ENCODE assay signal across 16 cellular contexts in genomic region chr16:55499281-55499680, GRCh38. TPM values are rescaled to one million over a fixed set of nuclear protein-coding genes. Genes with fewer than 3 reads are reported as not detected.
A peak's percentile ranks its signal among the peaks of the same experiment; 100 is the strongest.
DNase-seq lines count a peak whose midpoint lies in the region; ATAC-seq, FAIRE-seq and TF ChIP-seq lines count a peak whose summit lies in the region.
"Had no signal": no experiment of that assay in that cellular context is flagged by ENCODE, and none has a peak within 500 bp of the region (broad histone marks: within the 10 kb centered on the region; RNA-seq: fewer than 3 reads in every experiment).

No MANE protein-coding gene starts in this region.

- no peaks in the 10 kb centered on the region for H3K9me3 Mint-ChIP-seq in Calu3 (ENCODE audit: low read depth, unreplicated experiment)

- H3K79me1 ChIP-seq in trophoblast cell (ENCODE audit: low read length), result peaks cover 49% of the 10 kb centered on the region

- H3K79me2 ChIP-seq in endothelial cell of umbilical vein (ENCODE audit: control insufficient read depth, insufficient read depth, low read length) (no peaks in the 10 kb centered on the region), trophoblast cell (ENCODE audit: control insufficient read depth, insufficient read depth, low read length, poor library complexity) (peaks cover 6% of the 10 kb centered on the region)

- no peak for TF ChIP-seq CTCF in Calu3 (IDR thresholded peaks at IDR 0.05; ENCODE audit: unreplicated experiment)
- TF ChIP-seq CTCF in endothelial cell of umbilical vein (IDR thresholded peaks at IDR 0.05; ENCODE audit: extremely low read depth in 1 of 2, insufficient read depth in 1 of 2, low read depth in 1 of 2, low read length in 2 of 2), result no peak
- no peak for TF ChIP-seq CTCF in stomach (IDR thresholded peaks at IDR 0.05)

- H3K27ac ChIP-seq in SJCRH30 (peak overlapping the region; percentile 61), endothelial cell of umbilical vein (ENCODE audit: insufficient read depth, low read depth, low read length) (peak overlapping the region; percentile 95), trophoblast cell (ENCODE audit: low read depth, low read length) (peak overlapping the region; percentile 99), stomach (no peak overlapping the region)

- H3K27ac Mint-ChIP-seq in Calu3 (ENCODE audit: unreplicated experiment), result peak overlapping the region; percentile 1

- no peak for DNase-seq in Calu3
- no peak for DNase-seq in SJCRH30
- peak; percentile 24 for DNase-seq in endothelial cell of umbilical vein (ENCODE audit: low read depth, low spot score)
- no peak for DNase-seq in trophoblast cell
- DNase-seq in activated T-cell treated with anti-CD3 and anti-CD28 coated beads, Interleukin-2, amount 50 U/mL, for 1 hour, result no peak
- no peak for DNase-seq in NCI-H1092 (lab: John Stamatoyannopoulos, UW)
- DNase-seq in stomach, result no peak
- DNase-seq: activated gamma-delta T cell; effector CD8-positive, alpha-beta T cell; NCI-H2107; NCI-H526 treated with DMSO at 0.1 percent for 48 hours; upper lobe of left lung had no signal

- H3K4me2 ChIP-seq in endothelial cell of umbilical vein (ENCODE audit: insufficient read depth, low read length), result peak overlapping the region; percentile 43
- peak overlapping the region; percentile 10 for H3K4me2 ChIP-seq in trophoblast cell (ENCODE audit: low read length)

- H3K9me3 ChIP-seq in SJCRH30 (replicated peaks) (no peaks in the 10 kb centered on the region), endothelial cell of umbilical vein (replicated peaks; ENCODE audit: control insufficient read depth, insufficient read depth, low read length) (no peaks in the 10 kb centered on the region), trophoblast cell (ENCODE audit: insufficient read depth, low read depth, low read length) (no peaks in the 10 kb centered on the region), stomach (no peaks in the 10 kb centered on the region)
- H3K9me3 ChIP-seq: sigmoid colon, upper lobe of left lung had no signal

- no peaks in the 10 kb centered on the region for H3K27me3 Mint-ChIP-seq in Calu3 (ENCODE audit: unreplicated experiment)

- intact Hi-C loops in Calu3 (cut with micrococcal nuclease; ENCODE audit: unreplicated experiment) (no loop called here), endothelial cell of umbilical vein (cut with micrococcal nuclease) (no loop called here), stomach (cut with DNase I; ENCODE audit: low total_unique reads) (no loop called here)

- H3K27me3 ChIP-seq in SJCRH30, result no peaks in the 10 kb centered on the region
- no peaks in the 10 kb centered on the region for H3K27me3 ChIP-seq in endothelial cell of umbilical vein (ENCODE audit: control insufficient read depth in 2 of 2, insufficient read depth in 2 of 2, low read length in 2 of 2)
- H3K27me3 ChIP-seq in trophoblast cell (ENCODE audit: insufficient read depth, low read length), result no peaks in the 10 kb centered on the region
- H3K27me3 ChIP-seq in stomach, result no peaks in the 10 kb centered on the region
- H3K27me3 ChIP-seq: sigmoid colon, upper lobe of left lung had no signal

- TF ChIP-seq POLR2A in endothelial cell of umbilical vein (IDR thresholded peaks at IDR 0.05; ENCODE audit: low read depth, low read length), result no peak
- TF ChIP-seq POLR2A in stomach (IDR thresholded peaks at IDR 0.05), result no peak

- H3K4me1 Mint-ChIP-seq in Calu3 (ENCODE audit: low read depth, unreplicated experiment), result peaks cover 43% of the 10 kb centered on the region

- peak overlapping the region; percentile 95 for H2BK12ac ChIP-seq in trophoblast cell (ENCODE audit: low read length)

- WGBS in trophoblast cell (ENCODE audit: extremely low coverage, insufficient coverage, insufficient read length), result no CpG with 5 or more reads among the region's 3 CpGs
- 61 to 69% (median 66%) methylated on average over 3 of the region's 3 CpGs for WGBS in stomach, 5 donors

- H2AFZ ChIP-seq in endothelial cell of umbilical vein (ENCODE audit: low read depth, low read length), result no peak overlapping the region
- H2AFZ ChIP-seq in trophoblast cell (ENCODE audit: insufficient read depth, low read length, poor library complexity), result peak overlapping the region; percentile 8

- H3K4ac ChIP-seq in trophoblast cell (ENCODE audit: low read depth, low read length), result peak overlapping the region; percentile 50

- dilution Hi-C loops in endothelial cell of umbilical vein (cut with MboI; ENCODE audit: extremely low pct_ligation_motif_present, low sequenced_read_pairs), result no loop called here

- peak overlapping the region; percentile 86 for H4K91ac ChIP-seq in trophoblast cell (ENCODE audit: low read depth, low read length)

- H3K9ac ChIP-seq in endothelial cell of umbilical vein (replicated peaks; ENCODE audit: extremely low read depth, insufficient read depth, low read length) (peak overlapping the region; percentile 79), trophoblast cell (ENCODE audit: low read length) (peak overlapping the region; percentile 57)

- H3K4me3 ChIP-seq in SJCRH30 (no peak overlapping the region), endothelial cell of umbilical vein (replicated peaks in 1 of 3; ENCODE audit: insufficient read depth in 1 of 3, low read depth in 1 of 3, low read length in 3 of 3) (no peak overlapping the region), trophoblast cell (ENCODE audit: low read depth, low read length) (no peak overlapping the region), stomach (no peak overlapping the region)
- H3K4me3 ChIP-seq: sigmoid colon, upper lobe of left lung had no signal

- no peak overlapping the region for H4K12ac ChIP-seq in trophoblast cell (ENCODE audit: low read depth, low read length)

- POLR2A ChIA-PET in endothelial cell of umbilical vein (lab: Charles Lee), result interaction anchor here (0.6 kb wide), 1 partner anchor 19 kb away, joined by 4 read pairs; no protein-coding TSS in a partner anchor

- no peak for TF ChIP-seq EP300 in stomach (IDR thresholded peaks at IDR 0.05)

- BruUV-seq in Calu3 (replicated peaks; lab: Mats Ljungman, UMichigan) (no TSS peak), endothelial cell of umbilical vein (replicated peaks; lab: Mats Ljungman, UMichigan) (no TSS peak)

- no peaks in the 10 kb centered on the region for H3K36me3 Mint-ChIP-seq in Calu3 (ENCODE audit: insufficient read depth, unreplicated experiment)

- H4K8ac ChIP-seq in trophoblast cell (ENCODE audit: low read depth, low read length), result peak overlapping the region; percentile 64

- peak overlapping the region; percentile 94 for H2BK120ac ChIP-seq in trophoblast cell (ENCODE audit: insufficient read depth, low read length, poor library complexity)

- no peaks in the 10 kb centered on the region for H3K9me1 ChIP-seq in endothelial cell of umbilical vein (replicated peaks; ENCODE audit: control insufficient read depth, extremely low read depth, insufficient read depth, low read length)

- peaks cover 61% of the 10 kb centered on the region for H3K4me1 ChIP-seq in SJCRH30
- peaks cover 87% of the 10 kb centered on the region for H3K4me1 ChIP-seq in endothelial cell of umbilical vein (ENCODE audit: control insufficient read depth, extremely low read depth, insufficient read depth, low read length)
- H3K4me1 ChIP-seq in trophoblast cell (ENCODE audit: control insufficient read depth in 1 of 2, insufficient read depth in 2 of 2, low read length in 2 of 2), result peaks cover 33 to 46% of the 10 kb centered on the region in 2 experiments
- peaks cover 33 to 70% (median 51%) of the 10 kb centered on the region in 4 donors for H3K4me1 ChIP-seq in stomach

- CTCF ChIA-PET in Calu3 (lab: Charles Lee), result interaction anchor here (1.0 kb wide), 1 partner anchor 33 kb away, joined by 3 read pairs; no protein-coding TSS in a partner anchor
- CTCF ChIA-PET in endothelial cell of umbilical vein (lab: Charles Lee), result interaction anchor here (1.1 to 5.5 kb wide), 6 partner anchors 11 to 202 kb away, joined by 3 to 34 read pairs (median 6); no protein-coding TSS in a partner anchor

- no peak for ATAC-seq in GM21360 (IDR thresholded peaks at IDR 0.05; ENCODE audit: unreplicated experiment)

- no peak overlapping the region for H3K4me3 Mint-ChIP-seq in Calu3 (ENCODE audit: low read depth, unreplicated experiment)

- peak overlapping the region; percentile 67 for H3K18ac ChIP-seq in trophoblast cell (ENCODE audit: low read length)

- no peaks in the 10 kb centered on the region for H4K20me1 ChIP-seq in endothelial cell of umbilical vein (replicated peaks; ENCODE audit: control insufficient read depth, extremely low read depth, insufficient read depth, low read length)

- peak; percentile 12 for FAIRE-seq in endothelial cell of umbilical vein (lab: Jason Lieb, UNC)
- FAIRE-seq: GM12891 had no signal

- H3K36me3 ChIP-seq in SJCRH30 (peaks cover 29% of the 10 kb centered on the region), endothelial cell of umbilical vein (ENCODE audit: control insufficient read depth in 2 of 2, extremely low read depth in 1 of 2, insufficient read depth in 2 of 2, low read length in 2 of 2) (peaks cover 36 to 38% of the 10 kb centered on the region in 2 experiments), trophoblast cell (ENCODE audit: control insufficient read depth in 1 of 2, insufficient read depth in 2 of 2, low read length in 2 of 2) (peaks cover 39 to 67% of the 10 kb centered on the region in 2 experiments), stomach (peaks cover 0 to 20% (median 2%) of the 10 kb centered on the region in 4 donors)

- H2AK5ac ChIP-seq in trophoblast cell (ENCODE audit: low read length), result peak overlapping the region; percentile 70

- H2BK5ac ChIP-seq in trophoblast cell (ENCODE audit: low read depth, low read length, poor library complexity), result peak overlapping the region; percentile 89

- no peak overlapping the region for H3K23ac ChIP-seq in trophoblast cell (ENCODE audit: low read length)

- H3K14ac ChIP-seq in trophoblast cell (ENCODE audit: low read length), result peak overlapping the region; percentile 91

RNA-seq across cellular contexts. Expression of gene LPCAT2, which starts 9.6 kb away (rescaled TPM):
- total RNA-seq in Calu3 (2022) (3.9 and 10.0 TPM in 2 replicates), endothelial cell of umbilical vein (72.9 and 79.1 TPM in 2 replicates), stomach (10 to 100 TPM in 3 of 5 donors, 1 to 10 TPM in 1, not detected in 1; 1.4 to 36.2 (median 13.1) TPM)
- 16.1 and 16.8 TPM in 2 replicates for total RNA-seq in SJCRH30 (2014; rRNA removed; shearing (Covaris generic))
- polyA plus RNA-seq in endothelial cell of umbilical vein (53.2 and 64.5 TPM in 2 replicates), stomach (1 to 10 TPM; 3.7 to 6.6 (median 6.5) TPM)
- polyA plus RNA-seq in endothelial cell of umbilical vein (2011; cell fraction: cytosol; rRNA removed), result 42.0 and 42.3 TPM in 2 replicates
- 145 and 154 TPM in 2 replicates for polyA plus RNA-seq in endothelial cell of umbilical vein (2011; cell fraction: nucleus; rRNA removed)
- polyA plus RNA-seq in endothelial cell of umbilical vein (2012), result 55.1 and 64.7 TPM in 2 replicates
- 141 and 155 TPM in 2 replicates for polyA minus RNA-seq in endothelial cell of umbilical vein
- 2.2 TPM for polyA minus RNA-seq in endothelial cell of umbilical vein (2011; cell fraction: cytosol; rRNA and poly(A)+ RNA removed)
- polyA minus RNA-seq in endothelial cell of umbilical vein (2011; cell fraction: nucleus; rRNA and poly(A)+ RNA removed), result 161 and 183 TPM in 2 replicates
- polyA plus RNA-seq in trophoblast cell (2013), result 107 and 118 TPM in 2 replicates
- total RNA-seq: G401 had no signal

RNA-seq across cellular contexts. Expression of gene MMP2, which starts 20.3 kb away (rescaled TPM):
- total RNA-seq in Calu3 (2022) (not detected in 2 replicates), endothelial cell of umbilical vein (768 and 771 TPM in 2 replicates), stomach (100 to 1,000 TPM in 4 of 5 donors, 10 to 100 TPM in 1; 67.9 to 206 (median 142) TPM)
- 142 and 145 TPM in 2 replicates for total RNA-seq in SJCRH30 (2014; rRNA removed; shearing (Covaris generic))
- polyA plus RNA-seq in endothelial cell of umbilical vein (1,508 and 1,752 TPM in 2 replicates), stomach (10 to 100 TPM; 17.7 to 67.9 (median 39.6) TPM)
- polyA plus RNA-seq in endothelial cell of umbilical vein (2011; cell fraction: cytosol; rRNA removed), result 1,169 and 1,214 TPM in 2 replicates
- polyA plus RNA-seq in endothelial cell of umbilical vein (2011; cell fraction: nucleus; rRNA removed), result 586 and 676 TPM in 2 replicates
- polyA plus RNA-seq in endothelial cell of umbilical vein (2012), result 770 and 1,141 TPM in 2 replicates
- polyA minus RNA-seq in endothelial cell of umbilical vein, result 2,105 and 2,998 TPM in 2 replicates
- not detected for polyA minus RNA-seq in endothelial cell of umbilical vein (2011; cell fraction: cytosol; rRNA and poly(A)+ RNA removed)
- 363 and 414 TPM in 2 replicates for polyA minus RNA-seq in endothelial cell of umbilical vein (2011; cell fraction: nucleus; rRNA and poly(A)+ RNA removed)
- polyA plus RNA-seq in trophoblast cell (2013), result 1,470 and 1,480 TPM in 2 replicates
- total RNA-seq: G401 had no signal

Comparison
In these comparisons a context has a peak if more than half of its experiments do, and no peak if none do; other contexts are left out.
1. H3K27ac ChIP-seq: peak in SJCRH30 (single experiment), endothelial cell of umbilical vein (single experiment) and trophoblast cell (single experiment); none in stomach (0 of 5).
2. RNA of gene MMP2, which starts 20.3 kb away (total RNA-seq): 768 to 771 TPM in endothelial cell of umbilical vein, 142 to 145 TPM in SJCRH30 and 67.9 to 206 TPM in stomach; not detected in Calu3; every median in the first group is over 10 times any median in the second.